ENCODE assay signal across 18 cellular contexts in genomic region chr16:1528921-1529537, GRCh38. TPM values are rescaled to one million over a fixed set of nuclear protein-coding genes. Genes with fewer than 3 reads are reported as not detected.
DNase-seq lines count a peak whose midpoint lies in the region; ATAC-seq and TF ChIP-seq lines count a peak whose summit lies in the region.
"Had no signal": no experiment of that assay in that cellular context is flagged by ENCODE, and none has a peak within 500 bp of the region (broad histone marks: within the 10 kb centered on the region; RNA-seq: fewer than 3 reads in every experiment).

No MANE protein-coding gene starts in this region.

- H3K36me3 Mint-ChIP-seq in activated CD4-positive, alpha-beta T cell treated with anti-CD3 and anti-CD28 coated beads, Interleukin-2, amount 10 ng/mL, durations not matched to agents 24 days and 14 days (ENCODE audit: low read depth), result no peaks in the 10 kb centered on the region
- H3K36me3 Mint-ChIP-seq in T-helper 17 cell (ENCODE audit: low read depth), result no peaks in the 10 kb centered on the region
- H3K36me3 Mint-ChIP-seq in naive thymus-derived CD4-positive, alpha-beta T cell, result peaks cover 0 to under 1% (median 0%) of the 10 kb centered on the region in 5 donors
- no peaks in the 10 kb centered on the region for H3K36me3 Mint-ChIP-seq in progenitor cell of endocrine pancreas (ENCODE audit: insufficient read depth)

- H3K4me3 ChIP-seq in BE2C (ENCODE audit: low read depth, low read length), result no peak overlapping the region
- H3K4me3 ChIP-seq in naive thymus-derived CD4-positive, alpha-beta T cell (ENCODE audit: low read length), result no peak overlapping the region

- H3K4me1 ChIP-seq in BE2C, result peaks cover 32% of the 10 kb centered on the region
- H3K4me1 ChIP-seq in naive thymus-derived CD4-positive, alpha-beta T cell (ENCODE audit: control insufficient read depth in 2 of 2, insufficient read depth in 2 of 2, low read length in 2 of 2), result peaks cover 16 to 46% of the 10 kb centered on the region in 2 donors

- H3K27me3 Mint-ChIP-seq in activated CD4-positive, alpha-beta T cell treated with anti-CD3 and anti-CD28 coated beads, Interleukin-2, amount 10 ng/mL, durations not matched to agents 24 days and 14 days, result no peaks in the 10 kb centered on the region
- H3K27me3 Mint-ChIP-seq in T-helper 17 cell (no peaks in the 10 kb centered on the region), progenitor cell of endocrine pancreas (no peaks in the 10 kb centered on the region)
- no peaks in the 10 kb centered on the region for H3K27me3 Mint-ChIP-seq in naive thymus-derived CD4-positive, alpha-beta T cell

- no peaks in the 10 kb centered on the region for H3K27me3 ChIP-seq in BE2C
- no peaks in the 10 kb centered on the region for H3K27me3 ChIP-seq in naive thymus-derived CD4-positive, alpha-beta T cell (ENCODE audit: control insufficient read depth in 2 of 2, insufficient read depth in 2 of 2, low read length in 2 of 2)

- H3K4me1 Mint-ChIP-seq in activated CD4-positive, alpha-beta T cell treated with anti-CD3 and anti-CD28 coated beads, Interleukin-2, amount 10 ng/mL, durations not matched to agents 24 days and 14 days, result peaks cover 24% of the 10 kb centered on the region
- peaks cover 18% of the 10 kb centered on the region for H3K4me1 Mint-ChIP-seq in T-helper 17 cell
- H3K4me1 Mint-ChIP-seq in naive thymus-derived CD4-positive, alpha-beta T cell, result peaks cover 17 to 57% (median 37%) of the 10 kb centered on the region in 7 donors
- no peaks in the 10 kb centered on the region for H3K4me1 Mint-ChIP-seq in progenitor cell of endocrine pancreas (ENCODE audit: low read depth)

- intact Hi-C loops in activated CD4-positive, alpha-beta T cell treated with anti-CD3 and anti-CD28 coated beads, Interleukin-2, amount 10 ng/mL, durations not matched to agents 24 days and 14 days (cut with micrococcal nuclease), result no loop called here
- intact Hi-C loops in naive thymus-derived CD4-positive, alpha-beta T cell (cut with micrococcal nuclease), result loop anchor here in 1 of 2 donors (10.0 kb wide), 1 partner anchor 396 kb away; no protein-coding TSS in a partner anchor

- no peak overlapping the region for H3K27ac ChIP-seq in naive thymus-derived CD4-positive, alpha-beta T cell (ENCODE audit: low read depth, low read length)

- no peaks in the 10 kb centered on the region for H3K36me3 ChIP-seq in BE2C
- H3K36me3 ChIP-seq in naive thymus-derived CD4-positive, alpha-beta T cell (ENCODE audit: control insufficient read depth in 2 of 3, insufficient read depth in 3 of 3, low read length in 3 of 3), result peaks cover 0 to 6% (median 0%) of the 10 kb centered on the region in 3 experiments

- peak overlapping the region; percentile 69 for H3K27ac Mint-ChIP-seq in activated CD4-positive, alpha-beta T cell treated with anti-CD3 and anti-CD28 coated beads, Interleukin-2, amount 10 ng/mL, durations not matched to agents 24 days and 14 days
- H3K27ac Mint-ChIP-seq in T-helper 17 cell, result peak overlapping the region; percentile 78
- H3K27ac Mint-ChIP-seq in naive thymus-derived CD4-positive, alpha-beta T cell, result peak overlapping the region; percentile 46 to 95 (median 88)
- H3K27ac Mint-ChIP-seq in progenitor cell of endocrine pancreas, result no peak overlapping the region

- H3K9me3 ChIP-seq in BE2C (no peaks in the 10 kb centered on the region), T-helper 17 cell (ENCODE audit: control insufficient read depth, low read length, poor library complexity, severe bottlenecking) (no peaks in the 10 kb centered on the region)
- no peaks in the 10 kb centered on the region for H3K9me3 ChIP-seq in naive thymus-derived CD4-positive, alpha-beta T cell (ENCODE audit: control insufficient read depth in 2 of 3, low read length in 3 of 3)

- ATAC-seq in T-helper 17 cell (no peak), GM21423 (IDR thresholded peaks at IDR 0.05; ENCODE audit: unreplicated experiment) (no peak)
- ATAC-seq in naive thymus-derived CD4-positive, alpha-beta T cell, result no peak
- ATAC-seq: HCT116 had no signal

- TF ChIP-seq CTCF in BE2C (IDR thresholded peaks at IDR 0.05; ENCODE audit: low read depth, low read length) (no peak), progenitor cell of endocrine pancreas (IDR thresholded peaks at IDR 0.05; ENCODE audit: unreplicated experiment) (no peak)

- DNase-seq in activated CD4-positive, alpha-beta T cell treated with anti-CD3 and anti-CD28 coated beads, Interleukin-2, amount 10 ng/mL, durations not matched to agents 24 days and 14 days, result no peak
- no peak for DNase-seq in activated CD4-positive, alpha-beta T cell treated with anti-CD3 and anti-CD28 coated beads for 1 hour
- DNase-seq in BE2C, result peak; percentile 9
- no peak for DNase-seq in T-helper 17 cell
- no peak for DNase-seq in naive thymus-derived CD4-positive, alpha-beta T cell
- DNase-seq in progenitor cell of endocrine pancreas (ENCODE audit: low spot score, unreplicated experiment), result no peak
- no peak for DNase-seq in SHP77 (lab: John Stamatoyannopoulos, UW)
- DNase-seq: 8988T, C1 segment of cervical spinal cord, DMS53, NCI-H1930, NCI-H2171, NCI-H446 treated with DMSO at 0.1 percent for 48 hours, NCI-H774 had no signal

- CTCF ChIA-PET in naive thymus-derived CD4-positive, alpha-beta T cell (lab: Charles Lee), result no interaction called here

- POLR2A ChIA-PET in naive thymus-derived CD4-positive, alpha-beta T cell (lab: Charles Lee), result interaction anchor here (0.9 kb wide), 1 partner anchor 9 kb away, joined by 3 read pairs; no protein-coding TSS in a partner anchor

- no peaks in the 10 kb centered on the region for H3K9me3 Mint-ChIP-seq in activated CD4-positive, alpha-beta T cell treated with anti-CD3 and anti-CD28 coated beads, Interleukin-2, amount 10 ng/mL, durations not matched to agents 24 days and 14 days
- H3K9me3 Mint-ChIP-seq in naive thymus-derived CD4-positive, alpha-beta T cell, result no peaks in the 10 kb centered on the region
- H3K9me3 Mint-ChIP-seq in progenitor cell of endocrine pancreas (ENCODE audit: low read depth), result no peaks in the 10 kb centered on the region
- H3K9me3 Mint-ChIP-seq: IgD-negative memory B cell had no signal

- no peak overlapping the region for H3K4me3 Mint-ChIP-seq in activated CD4-positive, alpha-beta T cell treated with anti-CD3 and anti-CD28 coated beads, Interleukin-2, amount 10 ng/mL, durations not matched to agents 24 days and 14 days
- no peak overlapping the region for H3K4me3 Mint-ChIP-seq in T-helper 17 cell
- H3K4me3 Mint-ChIP-seq in naive thymus-derived CD4-positive, alpha-beta T cell, result peak overlapping the region in 8 of 10 donors; percentile 25 to 83 (median 54)
- H3K4me3 Mint-ChIP-seq in progenitor cell of endocrine pancreas (ENCODE audit: low read depth), result no peak overlapping the region

RNA-seq across cellular contexts. Expression of gene TMEM204, which starts 4.4 kb away (rescaled TPM):
- total RNA-seq in activated CD4-positive, alpha-beta T cell treated with anti-CD3 and anti-CD28 coated beads, Interleukin-2, amount 10 ng/mL, durations not matched to agents 24 days and 14 days, result 19.9 and 20.8 TPM in 2 replicates
- polyA plus RNA-seq in BE2C (2012; ENCODE audit: insufficient read depth, insufficient read length, low read depth), result 21.0 TPM
- 10 to 100 TPM; 22.2 to 23.4 TPM for total RNA-seq in T-helper 17 cell
- 100 to 1,000 TPM in 2 of 5 experiments, 10 to 100 TPM in 3; 26.3 to 162 (median 47.5) TPM for total RNA-seq in naive thymus-derived CD4-positive, alpha-beta T cell
- 100 to 1,000 TPM; 152 to 186 TPM for polyA plus RNA-seq in naive thymus-derived CD4-positive, alpha-beta T cell
- total RNA-seq in progenitor cell of endocrine pancreas, result not detected in 2 replicates
- total RNA-seq: LHCN-M2 had no signal

RNA-seq across cellular contexts. Expression of gene TELO2, which starts 35.9 kb away (rescaled TPM):
- 91.4 and 101 TPM in 2 replicates for total RNA-seq in activated CD4-positive, alpha-beta T cell treated with anti-CD3 and anti-CD28 coated beads, Interleukin-2, amount 10 ng/mL, durations not matched to agents 24 days and 14 days
- polyA plus RNA-seq in BE2C (2012; ENCODE audit: insufficient read depth, insufficient read length, low read depth), result 110 TPM
- 10 to 100 TPM; 36.4 to 39.7 TPM for total RNA-seq in T-helper 17 cell
- 10 to 100 TPM; 46.9 to 58.9 (median 50.3) TPM for total RNA-seq in naive thymus-derived CD4-positive, alpha-beta T cell
- 10 to 100 TPM; 10.5 to 18.7 TPM for polyA plus RNA-seq in naive thymus-derived CD4-positive, alpha-beta T cell
- total RNA-seq in progenitor cell of endocrine pancreas, result 73.4 and 77.2 TPM in 2 replicates

RNA-seq across cellular contexts. Expression of gene PTX4, which starts 40.3 kb away (rescaled TPM):
- not detected in 2 replicates for total RNA-seq in activated CD4-positive, alpha-beta T cell treated with anti-CD3 and anti-CD28 coated beads, Interleukin-2, amount 10 ng/mL, durations not matched to agents 24 days and 14 days
- not detected for polyA plus RNA-seq in BE2C (2012; ENCODE audit: insufficient read depth, insufficient read length, low read depth)
- total RNA-seq in T-helper 17 cell, result not detected
- total RNA-seq in naive thymus-derived CD4-positive, alpha-beta T cell, result under 1 TPM in 2 of 5 experiments, not detected in 3; 0.24 to 0.64 TPM
- not detected for polyA plus RNA-seq in naive thymus-derived CD4-positive, alpha-beta T cell
- total RNA-seq in progenitor cell of endocrine pancreas, result not detected in 2 replicates
- total RNA-seq: LHCN-M2 had no signal
- polyA plus RNA-seq: IgD-negative memory B cell had no signal

RNA-seq across cellular contexts. Expression of gene CLCN7, which starts 54.2 kb away (rescaled TPM):
- total RNA-seq in activated CD4-positive, alpha-beta T cell treated with anti-CD3 and anti-CD28 coated beads, Interleukin-2, amount 10 ng/mL, durations not matched to agents 24 days and 14 days, result 56.5 and 58.0 TPM in 2 replicates
- 139 TPM for polyA plus RNA-seq in BE2C (2012; ENCODE audit: insufficient read depth, insufficient read length, low read depth)
- total RNA-seq in T-helper 17 cell, result 100 to 1,000 TPM in 1 of 2 donors, 10 to 100 TPM in 1; 93.9 to 113 TPM
- 100 to 1,000 TPM in 4 of 5 experiments, 10 to 100 TPM in 1; 74.8 to 140 (median 115) TPM for total RNA-seq in naive thymus-derived CD4-positive, alpha-beta T cell
- 10 to 100 TPM; 17.0 to 35.1 TPM for polyA plus RNA-seq in naive thymus-derived CD4-positive, alpha-beta T cell
- total RNA-seq in progenitor cell of endocrine pancreas, result 85.3 and 89.4 TPM in 2 replicates

Comparison
In these comparisons a context has a peak if more than half of its experiments do, and no peak if none do; other contexts are left out.
1. H3K4me3 Mint-ChIP-seq: peak in naive thymus-derived CD4-positive, alpha-beta T cell (8 of 10); none in activated CD4-positive, alpha-beta T cell treated with anti-CD3 and anti-CD28 coated beads, Interleukin-2, amount 10 ng/mL, durations not matched to agents 24 days and 14 days (single experiment), T-helper 17 cell (single experiment) and progenitor cell of endocrine pancreas (single experiment).
2. RNA of gene TMEM204, which starts 4.4 kb away (total RNA-seq): 26.3 to 162 TPM in naive thymus-derived CD4-positive, alpha-beta T cell, 22.2 to 23.4 TPM in T-helper 17 cell and 19.9 to 20.8 TPM in activated CD4-positive, alpha-beta T cell treated with anti-CD3 and anti-CD28 coated beads, Interleukin-2, amount 10 ng/mL, durations not matched to agents 24 days and 14 days; not detected in progenitor cell of endocrine pancreas; every median in the first group is over 10 times any median in the second.